ENCODE assay signal across 8 cellular contexts in genomic region chr20:63858393-63859165, GRCh38. TPM values are rescaled to one million over a fixed set of nuclear protein-coding genes. Genes with fewer than 3 reads are reported as not detected.
DNase-seq lines count a peak whose midpoint lies in the region; ATAC-seq and TF ChIP-seq lines count a peak whose summit lies in the region.

No MANE protein-coding gene starts in this region.

- no peaks in the 10 kb centered on the region for H3K27me3 ChIP-seq in right lobe of liver

- intact Hi-C loops in right lobe of liver (cut with DNase I), result no loop called here

- TF ChIP-seq CTCF in AG10803 (conservative IDR thresholded peaks at IDR 0.05; ENCODE audit: low read length) (peak; percentile 12; the same call in 1 of the 2 replicates), right lobe of liver (IDR thresholded peaks at IDR 0.05) (peak in 2 of 4 donors; percentile 10 to 23), GM10248 (IDR thresholded peaks at IDR 0.05; ENCODE audit: control extremely low read depth, extremely low read depth, low read depth, missing control alignments) (no peak)

- in situ Hi-C loops in T47D (cut with HindIII; ENCODE audit: low pct_unique_long_range_greater_than_20kb, low sequenced_read_pairs), result no loop called here

- no peak for TF ChIP-seq POLR2A in right lobe of liver (IDR thresholded peaks at IDR 0.05)

- no CpG with 5 or more reads among the region's 12 CpGs for WGBS in right lobe of liver (ENCODE audit: insufficient coverage, low coverage, low lambda C conversion rate, missing lambda C conversion rate)

- H3K4me3 ChIP-seq in AG10803 (ENCODE audit: low read length) (no peak overlapping the region), right lobe of liver (no peak overlapping the region)

- no peak overlapping the region for H3K27ac ChIP-seq in right lobe of liver

- no peak for DNase-seq in AG10803 (ENCODE audit: low read depth)
- peak; percentile 70 for DNase-seq in HuH-7.5 (ENCODE audit: low spot score)
- DNase-seq in T47D (ENCODE audit: low read depth in 1 of 2, low spot score in 1 of 2), result peak; percentile 50 to 56
- DNase-seq in right lobe of liver, result peak in 2 of 3 donors; percentile 60 to 67
- no peak for DNase-seq in AG08396 (ENCODE audit: low spot score)
- no peak for DNase-seq in GM10248 (ENCODE audit: extremely low spot score)
- DNase-seq in NAMALWA (ENCODE audit: low spot score), result no peak
- no peak for DNase-seq in mucosa of gallbladder (ENCODE audit: low spot score)

- H3K4me1 ChIP-seq in right lobe of liver, result peaks cover 0 to 7% (median 4%) of the 10 kb centered on the region in 4 donors

- H3K36me3 ChIP-seq in right lobe of liver, result peaks cover 0 to 8% (median 0%) of the 10 kb centered on the region in 4 donors

- CTCF ChIA-PET in GM10248 (lab: Yijun Ruan, JAX), result no interaction called here

- ATAC-seq in right lobe of liver, result peak; percentile 48 to 61 (median 56)

- H3K9me3 ChIP-seq in right lobe of liver, result no peaks in the 10 kb centered on the region

- POLR2A ChIA-PET in GM10248 (lab: Yijun Ruan, JAX), result no interaction called here

RNA-seq across cellular contexts. Expression of gene ABHD16B, which starts 2.7 kb away (rescaled TPM):
- total RNA-seq in right lobe of liver, result not detected
- not detected for total RNA-seq in mucosa of gallbladder

RNA-seq across cellular contexts. Expression of gene TPD52L2, which starts 6.5 kb away (rescaled TPM):
- 10 to 100 TPM; 20.1 to 46.8 (median 30.5) TPM for total RNA-seq in right lobe of liver
- 72.3 TPM for total RNA-seq in mucosa of gallbladder

RNA-seq across cellular contexts. Expression of gene ZBTB46, which starts 27.5 kb away (rescaled TPM):
- 1 to 10 TPM; 1.2 to 4.2 (median 2.4) TPM for total RNA-seq in right lobe of liver
- total RNA-seq in mucosa of gallbladder, result 9.0 TPM

RNA-seq across cellular contexts. Expression of gene DNAJC5, which starts 36.3 kb away (rescaled TPM):
- total RNA-seq in right lobe of liver (10 to 100 TPM; 10.7 to 26.0 (median 15.1) TPM), mucosa of gallbladder (53.0 TPM)

Comparison
In these comparisons a context has a peak if more than half of its experiments do, and no peak if none do; other contexts are left out.
1. DNase-seq: peak in HuH-7.5 (single experiment), T47D (2 of 2) and right lobe of liver (2 of 3); none in AG10803 (single experiment), AG08396 (single experiment), GM10248 (single experiment), NAMALWA (single experiment) and mucosa of gallbladder (single experiment).